Comparison of ENCODE assay signal across 1 cellular context in the genomic region with DNA sequence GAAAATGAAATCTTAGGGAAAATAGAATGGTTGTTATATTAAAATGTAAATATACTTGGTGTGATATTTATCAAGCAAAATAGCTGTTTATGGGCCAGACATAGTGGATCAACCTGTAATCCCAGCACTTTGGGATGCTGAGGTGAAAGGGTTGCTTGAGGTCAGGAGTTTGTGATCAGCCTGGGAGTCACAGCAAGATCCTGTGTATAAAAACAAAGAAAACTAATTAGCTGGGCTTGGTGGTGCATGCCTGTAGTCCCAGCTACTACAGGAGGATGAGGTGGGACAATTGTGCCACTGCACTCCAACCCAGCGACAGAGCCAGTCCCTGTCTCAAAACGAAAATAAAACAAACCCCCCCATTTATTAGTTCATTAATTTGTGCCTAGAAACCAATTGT.
TF ChIP-seq lines count a peak whose summit lies in the region.

No MANE protein-coding gene starts in this region.

TF ChIP-seq in HepG2, 621 proteins besides CTCF, POLR2A, EP300 and RAD21 (continued from another document):
- TF ChIP-seq MXD1 (CRISPR knock-in tag; IDR thresholded peaks at IDR 0.05) (no peak), ZNF839 (CRISPR knock-in tag; IDR thresholded peaks at IDR 0.05; ENCODE audit: borderline replicate concordance) (no peak), NFYB (CRISPR knock-in tag; IDR thresholded peaks at IDR 0.05) (no peak), ZNF562 (CRISPR knock-in tag; IDR thresholded peaks at IDR 0.05; ENCODE audit: borderline replicate concordance) (no peak), BHLHE40 (IDR thresholded peaks at IDR 0.05; ENCODE audit: low read length) (no peak)
